In genomic region chr2:47803363-47803762, GRCh38 we compare ENCODE assay signal across 16 cellular contexts.
"Had no signal": no experiment of that assay in that cellular context is flagged by ENCODE, and none has a peak within 500 bp of the region (broad histone marks: within the 10 kb centered on the region; RNA-seq: fewer than 3 reads in every experiment).

No MANE protein-coding gene starts in this region.

- H3K9me3 ChIP-seq: thyroid gland had no signal

- H3K27me3 Mint-ChIP-seq: activated CD4-positive, alpha-beta T cell treated with anti-CD3 and anti-CD28 coated beads, Interleukin-2, amount 10 ng/mL, durations not matched to agents 7 days and 5 days; natural killer cell treated with Interleukin-12 subunit alpha and Interleukin-12 subunit beta and Interleukin-15 and Interleukin-18, amount 100 ng/mL, for 72 hours had no signal

- DNase-seq: activated CD4-positive, alpha-beta T cell treated with anti-CD3 and anti-CD28 coated beads, Interleukin-2, amount 10 ng/mL, durations not matched to agents 7 days and 5 days; amniotic stem cell; dermis blood vessel endothelial cell; effector memory CD4-positive, alpha-beta T cell; foreskin fibroblast; lower lobe of right lung; occipital lobe; posterior cingulate gyrus; retina; stimulated activated CD4-positive, alpha-beta T cell treated with anti-CD3 and anti-CD28 coated beads, Interleukin-1b, Interleukin-23, amount 100 ng/mL, for 48 hours; stimulated activated CD8-positive, alpha-beta memory T cell treated with anti-CD3 and anti-CD28 coated beads, Interleukin-4, amount 100 ng/mL, for 48 hours; stimulated activated naive CD4-positive, alpha-beta T cell treated with Interleukin-2 at 50 U/mL for 16 hours; T-helper 1 cell; T-helper 9 cell; thyroid gland had no signal

- H3K4me3 Mint-ChIP-seq: activated CD4-positive, alpha-beta T cell treated with anti-CD3 and anti-CD28 coated beads, Interleukin-2, amount 10 ng/mL, durations not matched to agents 7 days and 5 days; natural killer cell treated with Interleukin-12 subunit alpha and Interleukin-12 subunit beta and Interleukin-15 and Interleukin-18, amount 100 ng/mL, for 72 hours had no signal

- H3K4me3 ChIP-seq: lower lobe of right lung, thyroid gland had no signal

- H3K4me1 ChIP-seq: lower lobe of right lung, thyroid gland had no signal

- H3K27ac ChIP-seq: lower lobe of right lung, thyroid gland had no signal

- H3K27ac Mint-ChIP-seq: activated CD4-positive, alpha-beta T cell treated with anti-CD3 and anti-CD28 coated beads, Interleukin-2, amount 10 ng/mL, durations not matched to agents 7 days and 5 days; natural killer cell treated with Interleukin-12 subunit alpha and Interleukin-12 subunit beta and Interleukin-15 and Interleukin-18, amount 100 ng/mL, for 72 hours had no signal
